19 cellular contexts compared by ENCODE assay signal in genomic region chr20:62398120-62398821, GRCh38. TPM values are rescaled to one million over a fixed set of nuclear protein-coding genes. Genes with fewer than 3 reads are reported as not detected.
A peak's percentile ranks its signal among the peaks of the same experiment; 100 is the strongest.
DNase-seq lines count a peak whose midpoint lies in the region; ATAC-seq and TF ChIP-seq lines count a peak whose summit lies in the region.
"Had no signal": no experiment of that assay in that cellular context is flagged by ENCODE, and none has a peak within 500 bp of the region (broad histone marks: within the 10 kb centered on the region; RNA-seq: fewer than 3 reads in every experiment).

No MANE protein-coding gene starts in this region.

- no peak overlapping the region for H3K23ac ChIP-seq in H9 (ENCODE audit: insufficient read length, low read depth, low read length)

- TF ChIP-seq CTCF in H9 (conservative IDR thresholded peaks at IDR 0.05): no peak
- TF ChIP-seq CTCF in neural progenitor cell (IDR thresholded peaks at IDR 0.05): no peak

- no peak overlapping the region for H2BK120ac ChIP-seq in H9 (ENCODE audit: low read depth, low read length, poor library complexity, severe bottlenecking)

- peaks cover 3 to 6% of the 10 kb centered on the region in 2 donors for H3K9me3 Mint-ChIP-seq in activated T-cell treated with anti-CD3 and anti-CD28 coated beads, Interleukin-2, amount 50 U/mL, for 72 hours
- H3K9me3 Mint-ChIP-seq in H9 (peaks cover 3 to 6% of the 10 kb centered on the region in 2 experiments; a peak in 3 of 5 replicates), neural progenitor cell (no peaks in the 10 kb centered on the region)
- H3K9me3 Mint-ChIP-seq in CD4-positive, alpha-beta memory T cell: peaks cover 0 to 3% (median 0%) of the 10 kb centered on the region in 8 donors
- H3K9me3 Mint-ChIP-seq: CD4-positive, CD25-positive, alpha-beta regulatory T cell had no signal

- DNase-seq in activated T-cell treated with anti-CD3 and anti-CD28 coated beads, Interleukin-2, amount 50 U/mL, for 72 hours: no peak
- no peak for DNase-seq in activated T-cell treated with anti-CD3 and anti-CD28 coated beads for 4 hours
- no peak for DNase-seq in H9
- no peak for DNase-seq in T-helper 17 cell
- DNase-seq in neural progenitor cell (ENCODE audit: low spot score): no peak
- no peak for DNase-seq in glomerular visceral epithelial cell (ENCODE audit: extremely low spot score)
- no peak for DNase-seq in CD4-positive, alpha-beta memory T cell
- DNase-seq in AG08396 (ENCODE audit: low spot score): no peak
- DNase-seq: 8988T; BE2C; C1 segment of cervical spinal cord; Caco-2; CD4-positive, CD25-positive, alpha-beta regulatory T cell; DMS153; DMS79; GDM1; GOT3; H7 had no signal

- H2AFZ ChIP-seq in H9 (ENCODE audit: low read length) (no peak overlapping the region), neural progenitor cell (replicated peaks) (no peak overlapping the region)

- H3K9ac ChIP-seq in H9 (ENCODE audit: extremely low read depth, insufficient read length, low read length): no peak overlapping the region
- H3K9ac ChIP-seq in neural progenitor cell: no peak overlapping the region

- H3K18ac ChIP-seq in H9 (ENCODE audit: insufficient read length, low read depth, low read length): no peak overlapping the region

- H4K20me1 ChIP-seq in H9 (ENCODE audit: control insufficient read depth, insufficient read depth, insufficient read length): peaks cover 8% of the 10 kb centered on the region
- H4K20me1 ChIP-seq in neural progenitor cell (ENCODE audit: low read depth): peaks cover 5% of the 10 kb centered on the region

- H3K79me2 ChIP-seq in H9 (ENCODE audit: insufficient read depth, low read length) (no peaks in the 10 kb centered on the region), neural progenitor cell (ENCODE audit: low read depth) (no peaks in the 10 kb centered on the region)

- H3F3A ChIP-seq in neural progenitor cell (ENCODE audit: low read depth): no peaks in the 10 kb centered on the region

- H3K36me3 ChIP-seq in neural progenitor cell: no peaks in the 10 kb centered on the region
- no peaks in the 10 kb centered on the region for H3K36me3 ChIP-seq in CD4-positive, alpha-beta memory T cell (ENCODE audit: insufficient read depth, low read length)
- H3K36me3 ChIP-seq: BE2C had no signal

- H4K8ac ChIP-seq in H9 (replicated peaks; ENCODE audit: insufficient read length, low read depth, low read length): peak overlapping the region; percentile 7

- H3K27me3 ChIP-seq in H9 (ENCODE audit: insufficient read depth, low read length): no peaks in the 10 kb centered on the region
- H3K27me3 ChIP-seq in neural progenitor cell: no peaks in the 10 kb centered on the region
- H3K27me3 ChIP-seq in CD4-positive, alpha-beta memory T cell (ENCODE audit: insufficient read depth, low read length): no peaks in the 10 kb centered on the region
- H3K27me3 ChIP-seq: BE2C had no signal

- H3K27ac ChIP-seq in H9 (ENCODE audit: insufficient read length, low read depth, low read length) (no peak overlapping the region), neural progenitor cell (no peak overlapping the region)
- no peak overlapping the region for H3K27ac ChIP-seq in CD4-positive, alpha-beta memory T cell (ENCODE audit: low read depth, low read length)

- no peak overlapping the region for H2BK20ac ChIP-seq in H9 (ENCODE audit: low read depth, low read length, poor library complexity, severe bottlenecking)

- no peak overlapping the region for H2BK15ac ChIP-seq in H9 (ENCODE audit: low read depth, low read length)

- intact Hi-C loops in CD4-positive, alpha-beta memory T cell (cut with micrococcal nuclease): no loop called here

- H3K9me3 ChIP-seq in H9 (ENCODE audit: control insufficient read depth, low read depth, low read length) (no peaks in the 10 kb centered on the region), T-helper 17 cell (ENCODE audit: control insufficient read depth, low read length, poor library complexity, severe bottlenecking) (no peaks in the 10 kb centered on the region), neural progenitor cell (ENCODE audit: low read depth) (no peaks in the 10 kb centered on the region)
- H3K9me3 ChIP-seq in CD4-positive, alpha-beta memory T cell (ENCODE audit: control insufficient read depth in 1 of 2, low read length in 2 of 2): no peaks in the 10 kb centered on the region
- H3K9me3 ChIP-seq: BE2C, Caco-2 had no signal

- no peak overlapping the region for H3K4me2 ChIP-seq in H9 (ENCODE audit: insufficient read depth, insufficient read length, low read length)
- no peak overlapping the region for H3K4me2 ChIP-seq in neural progenitor cell

- H3K27ac Mint-ChIP-seq in activated T-cell treated with anti-CD3 and anti-CD28 coated beads, Interleukin-2, amount 50 U/mL, for 72 hours: peak overlapping the region; percentile 25
- no peak overlapping the region for H3K27ac Mint-ChIP-seq in H9
- no peak overlapping the region for H3K27ac Mint-ChIP-seq in T-helper 17 cell
- H3K27ac Mint-ChIP-seq in neural progenitor cell: peak overlapping the region; percentile 39
- no peak overlapping the region for H3K27ac Mint-ChIP-seq in CD4-positive, alpha-beta memory T cell
- H3K27ac Mint-ChIP-seq: CD4-positive, CD25-positive, alpha-beta regulatory T cell had no signal

- POLR2A ChIA-PET in CD4-positive, alpha-beta memory T cell (lab: Charles Lee; ENCODE audit: partially characterized antibody): no interaction called here

- H3T11ph ChIP-seq in H9 (ENCODE audit: low read length): no peak overlapping the region

- no peak overlapping the region for H3K14ac ChIP-seq in H9 (ENCODE audit: insufficient read depth, low read length)

- H3K4me3 Mint-ChIP-seq in activated T-cell treated with anti-CD3 and anti-CD28 coated beads, Interleukin-2, amount 50 U/mL, for 72 hours: no peak overlapping the region
- H3K4me3 Mint-ChIP-seq in H9 (no peak overlapping the region), T-helper 17 cell (peak overlapping the region; percentile 64), neural progenitor cell (no peak overlapping the region)
- H3K4me3 Mint-ChIP-seq in CD4-positive, alpha-beta memory T cell: no peak overlapping the region
- H3K4me3 Mint-ChIP-seq: CD4-positive, CD25-positive, alpha-beta regulatory T cell had no signal

- CTCF ChIA-PET in CD4-positive, alpha-beta memory T cell (lab: Charles Lee; ENCODE audit: partially characterized antibody): interaction anchor here (2.0 kb wide), 1 partner anchor 15 kb away, joined by 6 read pairs; no protein-coding TSS in a partner anchor

- peaks cover 4% of the 10 kb centered on the region for H3K4me1 Mint-ChIP-seq in activated T-cell treated with anti-CD3 and anti-CD28 coated beads, Interleukin-2, amount 50 U/mL, for 72 hours (ENCODE audit: low read depth)
- H3K4me1 Mint-ChIP-seq in H9 (peaks cover 0 to 8% of the 10 kb centered on the region in 2 experiments; a peak in 2 of 4 replicates), T-helper 17 cell (peaks cover 5% of the 10 kb centered on the region), neural progenitor cell (no peaks in the 10 kb centered on the region)
- peaks cover 3 to 7% (median 3%) of the 10 kb centered on the region in 4 donors for H3K4me1 Mint-ChIP-seq in CD4-positive, alpha-beta memory T cell

- H4K5ac ChIP-seq in H9 (ENCODE audit: insufficient read length, low read depth, low read length): no peak overlapping the region

- peaks cover 1 to 6% of the 10 kb centered on the region in 2 donors for H3K36me3 Mint-ChIP-seq in activated T-cell treated with anti-CD3 and anti-CD28 coated beads, Interleukin-2, amount 50 U/mL, for 72 hours (ENCODE audit: insufficient read depth in 2 of 2)
- peaks cover 0 to 17% (median 8%) of the 10 kb centered on the region in 3 experiments; a peak in 5 of 7 replicates for H3K36me3 Mint-ChIP-seq in H9 (ENCODE audit: insufficient read depth in 1 of 3, low read depth in 3 of 3)
- no peaks in the 10 kb centered on the region for H3K36me3 Mint-ChIP-seq in T-helper 17 cell (ENCODE audit: low read depth)
- H3K36me3 Mint-ChIP-seq in neural progenitor cell: peaks cover 15% of the 10 kb centered on the region
- H3K36me3 Mint-ChIP-seq in CD4-positive, alpha-beta memory T cell: peaks cover 0 to 13% of the 10 kb centered on the region in 2 donors

- no peak overlapping the region for H2AK5ac ChIP-seq in H9 (ENCODE audit: insufficient read length, low read length)

- no CpG with 5 or more reads among the region's 19 CpGs for WGBS in H9 (ENCODE audit: extremely low coverage, insufficient read length, low lambda C conversion rate)

- ATAC-seq in activated T-cell treated with anti-CD3 and anti-CD28 coated beads, Interleukin-2, amount 50 U/mL, for 72 hours (replicated peaks in 1 of 2): no peak
- no peak for ATAC-seq in T-helper 17 cell

- H4K91ac ChIP-seq in H9 (ENCODE audit: insufficient read length, low read depth, low read length): no peak overlapping the region

- no peak overlapping the region for H2BK12ac ChIP-seq in H9 (ENCODE audit: insufficient read length, low read depth, low read length)

- peaks cover 2% of the 10 kb centered on the region for H3K23me2 ChIP-seq in H9 (ENCODE audit: insufficient read length, low read depth, low read length, poor library complexity, severe bottlenecking)

- no peak overlapping the region for H3K56ac ChIP-seq in H9 (ENCODE audit: insufficient read length, low read depth, low read length)

- no peak overlapping the region for H3K4ac ChIP-seq in H9 (ENCODE audit: low read depth, low read length)

- H3K4me1 ChIP-seq in H9 (ENCODE audit: insufficient read depth, low read length) (no peaks in the 10 kb centered on the region), neural progenitor cell (no peaks in the 10 kb centered on the region)
- H3K4me1 ChIP-seq in CD4-positive, alpha-beta memory T cell (ENCODE audit: insufficient read depth, low read length): no peaks in the 10 kb centered on the region
- H3K4me1 ChIP-seq: BE2C, Caco-2 had no signal

- H2BK5ac ChIP-seq in H9 (ENCODE audit: insufficient read length, low read length): no peak overlapping the region

- no peaks in the 10 kb centered on the region for H3K79me1 ChIP-seq in H9 (ENCODE audit: insufficient read depth, low read depth, low read length, poor library complexity, severe bottlenecking)

- H3K27me3 Mint-ChIP-seq in activated T-cell treated with anti-CD3 and anti-CD28 coated beads, Interleukin-2, amount 50 U/mL, for 72 hours (ENCODE audit: low read depth): no peaks in the 10 kb centered on the region
- H3K27me3 Mint-ChIP-seq in H9 (ENCODE audit: low read depth): no peaks in the 10 kb centered on the region
- no peaks in the 10 kb centered on the region for H3K27me3 Mint-ChIP-seq in T-helper 17 cell
- no peaks in the 10 kb centered on the region for H3K27me3 Mint-ChIP-seq in neural progenitor cell (ENCODE audit: insufficient read depth, low read depth)
- H3K27me3 Mint-ChIP-seq in CD4-positive, alpha-beta memory T cell: no peaks in the 10 kb centered on the region
- H3K27me3 Mint-ChIP-seq: CD4-positive, CD25-positive, alpha-beta regulatory T cell had no signal

- H3K4me3 ChIP-seq in neural progenitor cell: no peak overlapping the region
- no peak overlapping the region for H3K4me3 ChIP-seq in CD4-positive, alpha-beta memory T cell (ENCODE audit: low read length in 2 of 2)

RNA-seq across cellular contexts. Expression of gene CABLES2, which starts 8.8 kb away (rescaled TPM):
- 1 to 10 TPM; 7.1 to 8.3 TPM for total RNA-seq in activated T-cell treated with anti-CD3 and anti-CD28 coated beads, Interleukin-2, amount 50 U/mL, for 72 hours
- total RNA-seq in H9 (2021) (10.8 and 11.0 TPM in 2 replicates), T-helper 17 cell (1 to 10 TPM; 4.5 to 5.6 TPM), neural progenitor cell (ENCODE audit: low replicate concordance) (8.1 and 13.8 TPM in 2 replicates)
- total RNA-seq in CD4-positive, alpha-beta memory T cell: 1 to 10 TPM; 5.9 to 7.5 TPM
- 1 to 10 TPM in 1 of 2 donors, under 1 TPM in 1; 0.45 to 1.8 TPM for polyA plus RNA-seq in CD4-positive, alpha-beta memory T cell

RNA-seq across cellular contexts. Expression of gene RPS21, which starts 11.4 kb away (rescaled TPM):
- 1,000 to 10,000 TPM; 2,573 to 2,599 TPM for total RNA-seq in activated T-cell treated with anti-CD3 and anti-CD28 coated beads, Interleukin-2, amount 50 U/mL, for 72 hours
- total RNA-seq in H9 (2021) (1,715 and 1,736 TPM in 2 replicates), T-helper 17 cell (1,000 to 10,000 TPM; 2,821 to 2,836 TPM), neural progenitor cell (ENCODE audit: low replicate concordance) (1,629 and 1,765 TPM in 2 replicates)
- 1,000 to 10,000 TPM; 3,142 to 3,368 TPM for total RNA-seq in CD4-positive, alpha-beta memory T cell
- 1,000 to 10,000 TPM; 1,968 to 2,753 TPM for polyA plus RNA-seq in CD4-positive, alpha-beta memory T cell

RNA-seq across cellular contexts. Expression of gene RBBP8NL, which starts 29.1 kb away (rescaled TPM):
- not detected for total RNA-seq in activated T-cell treated with anti-CD3 and anti-CD28 coated beads, Interleukin-2, amount 50 U/mL, for 72 hours
- total RNA-seq in H9 (2021) (0.20 and 0.28 TPM in 2 replicates), T-helper 17 cell (not detected), neural progenitor cell (ENCODE audit: low replicate concordance) (0.03 TPM in 1 of 2 replicates, not detected in the other)
- not detected for total RNA-seq in CD4-positive, alpha-beta memory T cell
- polyA plus RNA-seq in CD4-positive, alpha-beta memory T cell: not detected
- total RNA-seq: CD4-positive, CD25-positive, alpha-beta regulatory T cell; Daoy; H7 had no signal
- polyA plus RNA-seq: CD4-positive, CD25-positive, alpha-beta regulatory T cell had no signal

RNA-seq across cellular contexts. Expression of gene LAMA5, which starts 31.2 kb away (rescaled TPM):
- total RNA-seq in activated T-cell treated with anti-CD3 and anti-CD28 coated beads, Interleukin-2, amount 50 U/mL, for 72 hours: under 1 TPM; 0.86 to 0.99 TPM
- total RNA-seq in H9 (2021): 200 and 201 TPM in 2 replicates
- total RNA-seq in T-helper 17 cell: under 1 TPM; 0.50 to 0.72 TPM
- total RNA-seq in neural progenitor cell (ENCODE audit: low replicate concordance): 12.1 and 63.9 TPM in 2 replicates
- under 1 TPM in 1 of 2 experiments, not detected in 1; 0.49 TPM for total RNA-seq in CD4-positive, alpha-beta memory T cell
- not detected for polyA plus RNA-seq in CD4-positive, alpha-beta memory T cell

Comparison
In these comparisons a context has a peak if more than half of its experiments do, and no peak if none do; other contexts are left out.
1. H3K27ac Mint-ChIP-seq: peak in activated T-cell treated with anti-CD3 and anti-CD28 coated beads, Interleukin-2, amount 50 U/mL, for 72 hours (single experiment) and neural progenitor cell (single experiment); none in H9 (0 of 3), T-helper 17 cell (single experiment) and CD4-positive, alpha-beta memory T cell (0 of 7).